8 cellular contexts compared by ENCODE assay signal in the genomic region with DNA sequence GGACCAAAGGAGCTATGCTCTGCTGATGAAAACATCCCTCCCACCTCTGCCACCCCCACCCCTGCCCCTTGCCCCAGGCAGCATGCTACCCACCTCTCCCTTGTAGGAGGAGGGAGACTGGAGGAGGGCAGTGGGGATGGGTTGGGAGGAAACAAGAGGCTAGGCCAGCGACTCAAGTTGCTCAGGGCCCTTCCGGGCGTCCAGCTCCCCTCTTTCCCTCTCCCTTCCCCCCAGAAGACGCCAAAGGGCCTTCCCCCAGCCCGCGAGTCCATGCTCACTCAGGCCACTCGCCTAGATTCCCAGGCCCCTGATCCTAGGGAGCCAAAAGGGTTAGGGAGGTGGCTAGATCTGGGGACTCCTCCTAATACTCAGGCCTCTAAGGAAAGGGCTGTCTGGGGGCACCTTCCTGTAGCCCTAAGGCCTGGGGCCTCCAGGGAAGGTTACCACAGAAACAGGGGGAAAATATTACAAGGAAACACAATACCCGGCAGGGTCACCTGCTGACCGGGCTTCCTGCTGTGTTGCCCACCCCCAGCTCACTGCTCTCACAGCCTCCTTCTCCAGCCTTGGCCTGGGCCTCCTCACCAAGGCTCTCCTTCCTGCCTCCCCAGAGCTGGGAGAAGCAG. TPM values are rescaled to one million over a fixed set of nuclear protein-coding genes. Genes with fewer than 3 reads are reported as not detected.
DNase-seq lines count a peak whose midpoint lies in the region; ATAC-seq and TF ChIP-seq lines count a peak whose summit lies in the region.

No MANE protein-coding gene starts in this region.

- peaks cover 54% of the 10 kb centered on the region for H3K4me1 Mint-ChIP-seq in activated naive CD8-positive, alpha-beta T cell treated with anti-CD3 and anti-CD28 coated beads, Interleukin-2, amount 10 ng/mL, durations not matched to agents 7 days and 5 days
- peaks cover 86% of the 10 kb centered on the region for H3K4me1 Mint-ChIP-seq in stimulated activated effector memory CD8-positive, alpha-beta T cell treated with anti-CD3 and anti-CD28 coated beads, Interleukin-12 subunit alpha, Interleukin-12 subunit beta, amount 100 ng/mL, for 72 hours

- H3K27me3 Mint-ChIP-seq in activated naive CD8-positive, alpha-beta T cell treated with anti-CD3 and anti-CD28 coated beads, Interleukin-2, amount 10 ng/mL, durations not matched to agents 7 days and 5 days: no peaks in the 10 kb centered on the region

- ATAC-seq in activated naive CD8-positive, alpha-beta T cell treated with anti-CD3 and anti-CD28 coated beads, Interleukin-2, amount 10 ng/mL, durations not matched to agents 7 days and 5 days (ENCODE audit: low read depth): no peak
- no peak for ATAC-seq in stimulated activated effector memory CD8-positive, alpha-beta T cell treated with anti-CD3 and anti-CD28 coated beads, Interleukin-12 subunit alpha, Interleukin-12 subunit beta, amount 100 ng/mL, for 72 hours
- ATAC-seq in HG02759 (IDR thresholded peaks at IDR 0.05; ENCODE audit: unreplicated experiment) (no peak), GM19035 (IDR thresholded peaks at IDR 0.05; ENCODE audit: unreplicated experiment) (no peak)

- TF ChIP-seq POLR2A in lower leg skin (IDR thresholded peaks at IDR 0.05): no peak

- no peaks in the 10 kb centered on the region for H3K27me3 ChIP-seq in HUES6 (ENCODE audit: control insufficient read depth, insufficient read depth, low read length)
- H3K27me3 ChIP-seq in iPS-20b (ENCODE audit: insufficient read depth, low read length): peaks cover 7% of the 10 kb centered on the region; the same call in 1 of the 2 replicates

- H3K4me3 Mint-ChIP-seq in activated naive CD8-positive, alpha-beta T cell treated with anti-CD3 and anti-CD28 coated beads, Interleukin-2, amount 10 ng/mL, durations not matched to agents 7 days and 5 days: peak overlapping the region; percentile 88
- H3K4me3 Mint-ChIP-seq in stimulated activated effector memory CD8-positive, alpha-beta T cell treated with anti-CD3 and anti-CD28 coated beads, Interleukin-12 subunit alpha, Interleukin-12 subunit beta, amount 100 ng/mL, for 72 hours: peak overlapping the region; percentile 98

- H3K4me3 ChIP-seq in HUES6 (ENCODE audit: low read depth, low read length) (peak overlapping the region; percentile 21; the same call in 1 of the 2 replicates), iPS-20b (ENCODE audit: low read length) (peak overlapping the region; percentile 34; the same call in 1 of the 2 replicates), lower leg skin (ENCODE audit: low read depth, poor library complexity, severe bottlenecking) (no peak overlapping the region)

- no peaks in the 10 kb centered on the region for H3K9me3 Mint-ChIP-seq in activated naive CD8-positive, alpha-beta T cell treated with anti-CD3 and anti-CD28 coated beads, Interleukin-2, amount 10 ng/mL, durations not matched to agents 7 days and 5 days
- no peaks in the 10 kb centered on the region for H3K9me3 Mint-ChIP-seq in stimulated activated effector memory CD8-positive, alpha-beta T cell treated with anti-CD3 and anti-CD28 coated beads, Interleukin-12 subunit alpha, Interleukin-12 subunit beta, amount 100 ng/mL, for 72 hours

- intact Hi-C loops in lower leg skin (cut with DNase I; ENCODE audit: low total_unique reads): no loop called here

- H3K9me3 ChIP-seq in HUES6 (ENCODE audit: control insufficient read depth, insufficient read depth, low read depth, low read length) (no peaks in the 10 kb centered on the region), iPS-20b (ENCODE audit: insufficient read depth, low read depth, low read length) (no peaks in the 10 kb centered on the region)

- H3K36me3 Mint-ChIP-seq in activated naive CD8-positive, alpha-beta T cell treated with anti-CD3 and anti-CD28 coated beads, Interleukin-2, amount 10 ng/mL, durations not matched to agents 7 days and 5 days: peaks cover 28% of the 10 kb centered on the region
- H3K36me3 Mint-ChIP-seq in stimulated activated effector memory CD8-positive, alpha-beta T cell treated with anti-CD3 and anti-CD28 coated beads, Interleukin-12 subunit alpha, Interleukin-12 subunit beta, amount 100 ng/mL, for 72 hours: peaks cover 84% of the 10 kb centered on the region

- H3K4me1 ChIP-seq in HUES6 (ENCODE audit: control insufficient read depth, insufficient read depth, low read length) (peaks cover 70% of the 10 kb centered on the region), iPS-20b (ENCODE audit: insufficient read depth, low read length) (peaks cover 57% of the 10 kb centered on the region)

- no peak for TF ChIP-seq CTCF in lower leg skin (IDR thresholded peaks at IDR 0.05)

- H3K36me3 ChIP-seq in HUES6 (ENCODE audit: control insufficient read depth, insufficient read depth, low read length) (peaks cover 9% of the 10 kb centered on the region; the same call in 1 of the 2 replicates), iPS-20b (ENCODE audit: insufficient read depth, low read depth, low read length) (peaks cover 10% of the 10 kb centered on the region; the same call in 1 of the 2 replicates)

- 37 to 43% methylated on average over 9 of the region's 9 CpGs for WGBS in lower leg skin, 2 donors

- POLR2A ChIA-PET in activated naive CD8-positive, alpha-beta T cell treated with anti-CD3 and anti-CD28 coated beads, Interleukin-2, amount 10 ng/mL, durations not matched to agents 7 days and 5 days (lab: Charles Lee): interaction anchor here (1.0 to 11.3 kb wide), 8 partner anchors 14 to 101 kb away, joined by 3 to 428 read pairs (median 6); no protein-coding TSS in a partner anchor

- H3K9ac ChIP-seq in HUES6 (ENCODE audit: low read length): peak overlapping the region; percentile 47
- peak overlapping the region; percentile 45; the same call in 1 of the 2 replicates for H3K9ac ChIP-seq in iPS-20b (ENCODE audit: low read depth, low read length)

- no peak for DNase-seq in activated naive CD8-positive, alpha-beta T cell treated with anti-CD3 and anti-CD28 coated beads, Interleukin-2, amount 10 ng/mL, durations not matched to agents 7 days and 5 days
- DNase-seq in stimulated activated effector memory CD8-positive, alpha-beta T cell treated with anti-CD3 and anti-CD28 coated beads, Interleukin-12 subunit alpha, Interleukin-12 subunit beta, amount 100 ng/mL, for 72 hours (ENCODE audit: low spot score in 2 of 2): no peak
- DNase-seq in NCI-H774 (lab: John Stamatoyannopoulos, UW) (no peak), lower leg skin (ENCODE audit: low spot score in 2 of 2) (no peak)

- H3K27ac Mint-ChIP-seq in activated naive CD8-positive, alpha-beta T cell treated with anti-CD3 and anti-CD28 coated beads, Interleukin-2, amount 10 ng/mL, durations not matched to agents 7 days and 5 days: peak overlapping the region; percentile 98
- H3K27ac Mint-ChIP-seq in stimulated activated effector memory CD8-positive, alpha-beta T cell treated with anti-CD3 and anti-CD28 coated beads, Interleukin-12 subunit alpha, Interleukin-12 subunit beta, amount 100 ng/mL, for 72 hours: peak overlapping the region; percentile 99

- H3K27ac ChIP-seq in HUES6 (ENCODE audit: low read depth, low read length) (peak overlapping the region; percentile 48), iPS-20b (ENCODE audit: low read length) (no peak overlapping the region)

RNA-seq across cellular contexts. Expression of a gene that starts 2.9 kb away (rescaled TPM):
- total RNA-seq in activated naive CD8-positive, alpha-beta T cell treated with anti-CD3 and anti-CD28 coated beads, Interleukin-2, amount 10 ng/mL, durations not matched to agents 7 days and 5 days: 100 to 1,000 TPM; 200 to 215 TPM
- 100 to 1,000 TPM in 1 of 4 donors, 10 to 100 TPM in 3; 56.3 to 114 (median 63.5) TPM for total RNA-seq in lower leg skin

RNA-seq across cellular contexts. Expression of a gene that starts 43.7 kb away (rescaled TPM):
- 10 to 100 TPM; 13.4 to 13.9 TPM for total RNA-seq in activated naive CD8-positive, alpha-beta T cell treated with anti-CD3 and anti-CD28 coated beads, Interleukin-2, amount 10 ng/mL, durations not matched to agents 7 days and 5 days
- 10 to 100 TPM; 28.2 to 51.7 (median 48.6) TPM for total RNA-seq in lower leg skin

RNA-seq across cellular contexts. Expression of a gene that starts 58.1 kb away (rescaled TPM):
- 1 to 10 TPM in 1 of 2 experiments, under 1 TPM in 1; 0.94 to 1.1 TPM for total RNA-seq in activated naive CD8-positive, alpha-beta T cell treated with anti-CD3 and anti-CD28 coated beads, Interleukin-2, amount 10 ng/mL, durations not matched to agents 7 days and 5 days
- 10 to 100 TPM; 13.4 to 27.8 (median 18.9) TPM for total RNA-seq in lower leg skin

Comparison
In these comparisons a context has a peak if more than half of its experiments do, and no peak if none do; other contexts are left out.
1. RNA of a gene that starts 58.1 kb away (total RNA-seq): 13.4 to 27.8 TPM in lower leg skin; 0.94 to 1.1 TPM in activated naive CD8-positive, alpha-beta T cell treated with anti-CD3 and anti-CD28 coated beads, Interleukin-2, amount 10 ng/mL, durations not matched to agents 7 days and 5 days; every median in the first group is over 4 times any median in the second.